Comparison of ENCODE assay signal across 9 cellular contexts in the genomic region with DNA sequence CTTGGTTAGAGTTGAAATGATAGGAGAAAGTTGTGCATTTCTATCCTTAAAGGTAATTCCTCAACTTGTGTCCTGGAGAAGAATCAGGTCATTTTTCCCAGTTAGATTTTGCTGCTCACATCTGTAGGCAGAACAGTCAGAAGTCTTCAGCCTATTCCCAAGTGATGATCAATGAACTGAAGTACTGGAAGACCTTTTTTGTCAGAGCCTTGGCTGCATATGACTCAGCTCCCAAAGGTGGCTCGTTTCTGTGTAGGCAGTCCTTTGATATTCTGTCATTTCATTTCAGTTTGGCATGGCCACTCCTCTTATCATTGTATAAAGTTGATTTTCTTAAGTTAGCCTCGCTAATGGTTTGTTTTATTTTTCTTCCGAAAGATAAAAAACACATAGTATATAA.
DNase-seq lines count a peak whose midpoint lies in the region; ATAC-seq and TF ChIP-seq lines count a peak whose summit lies in the region.
"Had no signal": no experiment of that assay in that cellular context is flagged by ENCODE, and none has a peak within 500 bp of the region (broad histone marks: within the 10 kb centered on the region; RNA-seq: fewer than 3 reads in every experiment).

No MANE protein-coding gene starts in this region.

- intact Hi-C loops in vagina (cut with DNase I), result no loop called here

- H3K27me3 Mint-ChIP-seq in natural killer cell treated with Interleukin-12 subunit alpha and Interleukin-12 subunit beta and Interleukin-15 and Interleukin-18, amount 100 ng/mL, for 72 hours, result no peaks in the 10 kb centered on the region

- H3K36me3 Mint-ChIP-seq in natural killer cell treated with Interleukin-12 subunit alpha and Interleukin-12 subunit beta and Interleukin-15 and Interleukin-18, amount 100 ng/mL, for 72 hours, result peaks cover 19% of the 10 kb centered on the region

- TF ChIP-seq CTCF in vagina (IDR thresholded peaks at IDR 0.05), result no peak

- peak overlapping the region; percentile 61 for H3K4me3 ChIP-seq in adipocyte (ENCODE audit: low read length)
- no peak overlapping the region for H3K4me3 ChIP-seq in vagina

- H3K4me1 Mint-ChIP-seq in natural killer cell treated with Interleukin-12 subunit alpha and Interleukin-12 subunit beta and Interleukin-15 and Interleukin-18, amount 100 ng/mL, for 72 hours (ENCODE audit: low read depth in 2 of 2), result peaks cover 69 to 79% of the 10 kb centered on the region in 2 donors

- H3K36me3 ChIP-seq in adipocyte (ENCODE audit: control insufficient read depth, insufficient read depth, low read length, severe bottlenecking) (peaks cover 19% of the 10 kb centered on the region), vagina (no peaks in the 10 kb centered on the region)

- H3K4me3 Mint-ChIP-seq in natural killer cell treated with Interleukin-12 subunit alpha and Interleukin-12 subunit beta and Interleukin-15 and Interleukin-18, amount 100 ng/mL, for 72 hours, result peak overlapping the region; percentile 91

- peaks cover 63% of the 10 kb centered on the region for H3K4me1 ChIP-seq in adipocyte (ENCODE audit: control insufficient read depth, insufficient read depth, low read length)
- peaks cover 72% of the 10 kb centered on the region for H3K4me1 ChIP-seq in vagina

- TF ChIP-seq POLR2A in vagina (IDR thresholded peaks at IDR 0.05), result no peak

- peak in 1 of 2 donors; percentile 43 for ATAC-seq in natural killer cell treated with Interleukin-12 subunit alpha and Interleukin-12 subunit beta and Interleukin-15 and Interleukin-18, amount 100 ng/mL, for 72 hours
- ATAC-seq in HG02623 (IDR thresholded peaks at IDR 0.05; ENCODE audit: unreplicated experiment), result no peak

- peak overlapping the region; percentile 66 for H3K9ac ChIP-seq in adipocyte (ENCODE audit: low read length)

- H3K27me3 ChIP-seq in adipocyte (replicated peaks; ENCODE audit: control insufficient read depth, insufficient read depth, low read length) (no peaks in the 10 kb centered on the region), vagina (no peaks in the 10 kb centered on the region)

- H3K9me3 ChIP-seq in adipocyte (ENCODE audit: control insufficient read depth, low read length) (no peaks in the 10 kb centered on the region), vagina (no peaks in the 10 kb centered on the region)

- H3K27ac Mint-ChIP-seq in natural killer cell treated with Interleukin-12 subunit alpha and Interleukin-12 subunit beta and Interleukin-15 and Interleukin-18, amount 100 ng/mL, for 72 hours, result peak overlapping the region; percentile 98

- H3K27ac ChIP-seq in vagina, result peak overlapping the region; percentile 83

- no peaks in the 10 kb centered on the region for H3K9me3 Mint-ChIP-seq in natural killer cell treated with Interleukin-12 subunit alpha and Interleukin-12 subunit beta and Interleukin-15 and Interleukin-18, amount 100 ng/mL, for 72 hours

- peak; percentile 49 for DNase-seq in stimulated activated CD4-positive, alpha-beta T cell treated with anti-CD3 and anti-CD28 coated beads, Interleukin-1b, Interleukin-23, amount 100 ng/mL, for 48 hours
- DNase-seq in stimulated activated CD4-positive, alpha-beta T cell treated with anti-CD3 and anti-CD28 coated beads, Interleukin-2, amount 100 ng/mL, for 48 hours, result no peak
- DNase-seq in adipocyte (ENCODE audit: low read depth), result no peak
- DNase-seq in natural killer cell treated with Interleukin-12 subunit alpha and Interleukin-12 subunit beta and Interleukin-15 and Interleukin-18, amount 100 ng/mL, for 72 hours (ENCODE audit: low spot score), result no peak
- no peak for DNase-seq in vagina (ENCODE audit: extremely low spot score in 2 of 2)
- no peak for DNase-seq in NCI-H2029 (lab: John Stamatoyannopoulos, UW)
- DNase-seq in iPS-NIHi7 (ENCODE audit: extremely low spot score), result no peak
- DNase-seq: NCI-H446 had no signal
